In genomic region chr6:106087548-106088325, GRCh38 we compare ENCODE assay signal across 8 cellular contexts. TPM values are rescaled to one million over a fixed set of nuclear protein-coding genes. Genes with fewer than 3 reads are reported as not detected.
A peak's percentile ranks its signal among the peaks of the same experiment; 100 is the strongest.
DNase-seq lines count a peak whose midpoint lies in the region; ATAC-seq, FAIRE-seq and TF ChIP-seq lines count a peak whose summit lies in the region.

No MANE protein-coding gene starts in this region.

- H3K36me3 ChIP-seq in bronchial epithelial cell (ENCODE audit: control insufficient read depth, insufficient read depth, low read length), result peaks cover 1% of the 10 kb centered on the region
- no peaks in the 10 kb centered on the region for H3K36me3 ChIP-seq in lung (ENCODE audit: control insufficient read depth in 2 of 2, insufficient read depth in 2 of 2, low read length in 2 of 2)
- no peaks in the 10 kb centered on the region for H3K36me3 ChIP-seq in uterus

- intact Hi-C loops in uterus (cut with DNase I; ENCODE audit: low total_unique reads), result no loop called here

- no peaks in the 10 kb centered on the region for H3K9me3 ChIP-seq in lung (ENCODE audit: control insufficient read depth in 2 of 2, insufficient read depth in 1 of 2, low read length in 1 of 2)
- no peaks in the 10 kb centered on the region for H3K9me3 ChIP-seq in uterus

- ATAC-seq in lung (ENCODE audit: insufficient read depth, low FRiP score), result no peak

- TF ChIP-seq POLR2A in uterus (IDR thresholded peaks at IDR 0.05) (no peak), GM12891 (IDR thresholded peaks at IDR 0.05; ENCODE audit: low read depth, low read length) (no peak)

- 17 to 21% methylated on average over 13 of the region's 13 CpGs for WGBS in lung, 2 donors

- peak overlapping the region; percentile 66 to 83 for H3K27ac ChIP-seq in lung (ENCODE audit: low read depth in 1 of 2, low read length in 1 of 2)
- peak overlapping the region; percentile 74 to 81 for H3K27ac ChIP-seq in uterus

- FAIRE-seq in bronchial epithelial cell (lab: Jason Lieb, UNC) (no peak), GM12891 (lab: Jason Lieb, UNC) (no peak)

- H3K27me3 ChIP-seq in bronchial epithelial cell (ENCODE audit: control insufficient read depth, insufficient read depth, low read length) (no peaks in the 10 kb centered on the region), lung (ENCODE audit: control insufficient read depth, insufficient read depth) (no peaks in the 10 kb centered on the region), uterus (no peaks in the 10 kb centered on the region)

- H3K4me3 ChIP-seq in bronchial epithelial cell (ENCODE audit: low read depth, low read length) (peak overlapping the region; percentile 50), lung (peak overlapping the region; percentile 59), uterus (peak overlapping the region; percentile 29 to 53)

- H3K4me1 ChIP-seq in lung (ENCODE audit: control insufficient read depth in 2 of 2, insufficient read depth in 2 of 2, low read length in 2 of 2) (peaks cover 0 to 3% of the 10 kb centered on the region in 2 donors), uterus (peaks cover 0 to 6% of the 10 kb centered on the region in 2 donors)

- DNase-seq in AG08395 (ENCODE audit: low spot score), result peak; percentile 48
- DNase-seq in HT1080 (ENCODE audit: low read depth), result peak; percentile 69
- DNase-seq in bronchial epithelial cell (ENCODE audit: low read depth), result peak; percentile 62
- DNase-seq in lung (ENCODE audit: low spot score), result no peak
- DNase-seq in uterus, result peak; percentile 28 to 55
- no peak for DNase-seq in cerebellum (ENCODE audit: low spot score)
- DNase-seq in DMS114 treated with DMSO at 0.1 percent for 48 hours (lab: John Stamatoyannopoulos, UW; ENCODE audit: unreplicated experiment), result no peak
- DNase-seq in GM12891 (ENCODE audit: insufficient read length, low spot score), result no peak

- no peak for TF ChIP-seq CTCF in bronchial epithelial cell (IDR thresholded peaks at IDR 0.05; ENCODE audit: insufficient read depth, low read length, severe bottlenecking)
- no peak for TF ChIP-seq CTCF in lung (IDR thresholded peaks at IDR 0.05; ENCODE audit: control extremely low read depth, extremely low read depth)
- no peak for TF ChIP-seq CTCF in uterus (IDR thresholded peaks at IDR 0.05)

TF ChIP-seq in GM12891, 5 proteins besides CTCF, POLR2A, EP300 and RAD21:
- TF ChIP-seq PAX5 (IDR thresholded peaks at IDR 0.05; ENCODE audit: insufficient read depth, low read length, severe bottlenecking), result no peak

RNA-seq across cellular contexts. Expression of gene PRDM1, which starts 1.6 kb away (rescaled TPM):
- total RNA-seq in HT1080 (2014; rRNA removed; shearing (Covaris generic)), result 4.9 and 5.7 TPM in 2 replicates
- polyA plus RNA-seq in HT1080 (2015; cell fraction: cytosol; rRNA removed), result 1.5 and 1.7 TPM in 2 replicates
- 2.3 and 2.7 TPM in 2 replicates for polyA plus RNA-seq in HT1080 (2015; cell fraction: nucleus; rRNA removed)
- total RNA-seq in bronchial epithelial cell (5.3 and 9.6 TPM in 2 replicates), lung (10 to 100 TPM in 1 of 2 donors, 1 to 10 TPM in 1; 9.5 to 12.4 TPM), uterus (10 to 100 TPM in 2 of 4 donors, 1 to 10 TPM in 2; 1.0 to 20.7 (median 7.0) TPM), cerebellum (0.45 TPM)
- polyA plus RNA-seq in lung, result 1 to 10 TPM; 2.3 to 8.1 TPM
- polyA plus RNA-seq in GM12891 (2012; ENCODE audit: low read depth, missing spikeins), result 2.4 TPM

Comparison
In these comparisons a context has a peak if more than half of its experiments do, and no peak if none do; other contexts are left out.
1. DNase-seq: peak in AG08395 (single experiment), HT1080 (single experiment), bronchial epithelial cell (single experiment) and uterus (2 of 2); none in lung (single experiment), cerebellum (single experiment), DMS114 treated with DMSO at 0.1 percent for 48 hours (single experiment) and GM12891 (single experiment).
2. Peak in every context shown above with its lines, with median percentiles within 50 percentile points of each other: H3K4me3 ChIP-seq.